ENCODE assay signal across 8 cellular contexts in genomic region chr7:148773344-148773743, GRCh38.
DNase-seq lines count a peak whose midpoint lies in the region; ATAC-seq, FAIRE-seq and TF ChIP-seq lines count a peak whose summit lies in the region.

No MANE protein-coding gene starts in this region.

- TF ChIP-seq RAD21 in HepG2 (CRISPR knock-in tag; IDR thresholded peaks at IDR 0.05): no peak

- no peaks in the 10 kb centered on the region for H4K20me1 ChIP-seq in HepG2 (ENCODE audit: insufficient read depth, low read length)

- DNase-seq in right lobe of liver (no peak), HepG2 (ENCODE audit: low spot score) (no peak), WTC11 (ENCODE audit: low spot score) (no peak), kidney tubule cell (ENCODE audit: low spot score) (peak; percentile 15), middle frontal gyrus (ENCODE audit: extremely low spot score, low spot score) (no peak), CD1c-positive myeloid dendritic cell (ENCODE audit: extremely low spot score) (no peak), LoVo (ENCODE audit: low spot score) (no peak)

- TF ChIP-seq EP300 in HepG2 (IDR thresholded peaks at IDR 0.05; ENCODE audit: low read depth in 2 of 2, low read length in 2 of 2) (no peak), HepG2 (CRISPR knock-in tag; IDR thresholded peaks at IDR 0.05; ENCODE audit: borderline replicate concordance) (no peak)

- H3K9ac ChIP-seq in HepG2 (ENCODE audit: insufficient read depth, low read depth, low read length): no peak overlapping the region

- H3K4me3 ChIP-seq in right lobe of liver (no peak overlapping the region), HepG2 (replicated peaks in 1 of 3; ENCODE audit: insufficient read depth in 1 of 3, low read depth in 2 of 3, low read length in 3 of 3) (no peak overlapping the region)

- CTCF ChIA-PET in HepG2 (lab: Yijun Ruan, JAX; ENCODE audit: low intra/inter-chr PET ratio, low total read pairs) (no interaction called here), WTC11 (lab: Charles Lee) (interaction anchor here (0.6 to 1.6 kb wide), 2 partner anchors 198 to 225 kb away, joined by 5 read pairs; no protein-coding TSS in a partner anchor)

- peaks cover 0 to 54% (median 10%) of the 10 kb centered on the region in 4 donors for H3K36me3 ChIP-seq in right lobe of liver
- peaks cover 6 to 71% of the 10 kb centered on the region in 2 experiments for H3K36me3 ChIP-seq in HepG2 (replicated peaks in 1 of 2; ENCODE audit: control insufficient read depth in 1 of 2, insufficient read depth in 2 of 2, low read length in 2 of 2)

- FAIRE-seq in HepG2 (lab: Jason Lieb, UNC): no peak

- TF ChIP-seq POLR2A in right lobe of liver (IDR thresholded peaks at IDR 0.05): no peak
- TF ChIP-seq POLR2A in HepG2 (IDR thresholded peaks at IDR 0.05; ENCODE audit: insufficient read depth in 1 of 2, low read depth in 2 of 2, low read length in 2 of 2): no peak

- POLR2A ChIA-PET in HepG2 (lab: Yijun Ruan, JAX) (no interaction called here), WTC11 (lab: Charles Lee) (interaction anchor here (0.9 to 1.0 kb wide), 2 partner anchors 10 to 26 kb away, joined by 3 to 4 read pairs; no protein-coding TSS in a partner anchor)

- H3K27me3 Mint-ChIP-seq in WTC11 (ENCODE audit: low read depth): no peaks in the 10 kb centered on the region

- 72% methylated on average over 10 of the region's 10 CpGs for WGBS in right lobe of liver (ENCODE audit: insufficient coverage, low coverage, low lambda C conversion rate, missing lambda C conversion rate)
- WGBS in HepG2 (ENCODE audit: low lambda C conversion rate): 98% methylated on average over 10 of the region's 10 CpGs

- H3K9me3 ChIP-seq in right lobe of liver (no peaks in the 10 kb centered on the region), HepG2 (ENCODE audit: low read length) (no peaks in the 10 kb centered on the region)

- peak overlapping the region; percentile 78 for H3K27ac Mint-ChIP-seq in WTC11

- no peaks in the 10 kb centered on the region for H3K9me3 Mint-ChIP-seq in WTC11

- no peak overlapping the region for H3K4me3 Mint-ChIP-seq in WTC11

- H3K4me1 ChIP-seq in right lobe of liver: no peaks in the 10 kb centered on the region
- no peaks in the 10 kb centered on the region for H3K4me1 ChIP-seq in HepG2 (ENCODE audit: insufficient read depth, low read length)

- peaks cover 52% of the 10 kb centered on the region for H3K4me1 Mint-ChIP-seq in WTC11

- no peaks in the 10 kb centered on the region for H3K27me3 ChIP-seq in right lobe of liver
- H3K27me3 ChIP-seq in HepG2 (ENCODE audit: control insufficient read depth in 1 of 2, insufficient read depth in 2 of 2, low read length in 2 of 2): no peaks in the 10 kb centered on the region

- H3K79me2 ChIP-seq in HepG2 (ENCODE audit: insufficient read depth, low read length): no peaks in the 10 kb centered on the region

- peaks cover 19% of the 10 kb centered on the region for H3K36me3 Mint-ChIP-seq in WTC11

- no peak overlapping the region for H2AFZ ChIP-seq in HepG2 (ENCODE audit: low read length)

- BruUV-seq in HepG2 (replicated peaks; lab: Mats Ljungman, UMichigan): no TSS peak

- intact Hi-C loops in right lobe of liver (cut with DNase I) (no loop called here), HepG2 (cut with micrococcal nuclease; ENCODE audit: unreplicated experiment) (no loop called here)

- H3K27ac ChIP-seq in right lobe of liver: no peak overlapping the region
- no peak overlapping the region for H3K27ac ChIP-seq in HepG2 (ENCODE audit: extremely low read length, insufficient read depth, low read length)

- ATAC-seq in right lobe of liver: peak in 3 of 4 donors; percentile 44 to 54 (median 51)
- ATAC-seq in HepG2: no peak
- peak; percentile 94 for ATAC-seq in HG03432 (IDR thresholded peaks at IDR 0.05; ENCODE audit: unreplicated experiment)
- ATAC-seq in WTC11: no peak; the same call in 1 of the 2 replicates

- H3K4me2 ChIP-seq in HepG2 (ENCODE audit: low read depth, low read length): no peak overlapping the region

- in situ Hi-C loops in HepG2 (cut with HindIII; ENCODE audit: extremely low pct_ligation_motif_present, low pct_unique_long_range_greater_than_20kb): no loop called here

- TF ChIP-seq CTCF in right lobe of liver (IDR thresholded peaks at IDR 0.05): no peak
- TF ChIP-seq CTCF in HepG2 (CRISPR knock-in tag; IDR thresholded peaks at IDR 0.05): no peak
- no peak for TF ChIP-seq CTCF in WTC11 (IDR thresholded peaks at IDR 0.05)

TF ChIP-seq in HepG2, 621 proteins besides CTCF, POLR2A, EP300 and RAD21:
- TF ChIP-seq TCF7 (IDR thresholded peaks at IDR 0.05; ENCODE audit: low read depth) (no peak), SOX6 (IDR thresholded peaks at IDR 0.05) (no peak), SOX6 (CRISPR knock-in tag; IDR thresholded peaks at IDR 0.05) (no peak)
TF ChIP-seq in HepG2: peak in this region for 0.

TF ChIP-seq in WTC11, 78 proteins besides CTCF, POLR2A, EP300 and RAD21:
- TF ChIP-seq FOXK1 (CRISPR knock-in tag; IDR thresholded peaks at IDR 0.05): no peak
- no peak for TF ChIP-seq ATF6 (CRISPR knock-in tag; IDR thresholded peaks at IDR 0.05)
- no peak for TF ChIP-seq ARID4B (CRISPR knock-in tag; IDR thresholded peaks at IDR 0.05; ENCODE audit: borderline replicate concordance)
- TF ChIP-seq ERG (CRISPR knock-in tag; IDR thresholded peaks at IDR 0.05): no peak
- no peak for TF ChIP-seq ATF3 (CRISPR knock-in tag; conservative IDR thresholded peaks at IDR 0.05)

Comparison
In these comparisons a context has a peak if more than half of its experiments do, and no peak if none do; other contexts are left out.
1. ATAC-seq: peak in right lobe of liver (3 of 4) and HG03432 (single experiment); none in HepG2 (single experiment) and WTC11 (single experiment).